ENCODE assay signal across 2 cellular contexts in genomic region chrX:2819345-2820130, GRCh38.
TF ChIP-seq lines count a peak whose summit lies in the region.

No MANE protein-coding gene starts in this region.

TF ChIP-seq in GM23338, 12 proteins besides CTCF, POLR2A, EP300 and RAD21 (continued from another document):
- TF ChIP-seq NANOG (IDR thresholded peaks at IDR 0.05; ENCODE audit: borderline replicate concordance) = no peak
- TF ChIP-seq ZNF462 (CRISPR knock-in tag; IDR thresholded peaks at IDR 0.05) = no peak
- TF ChIP-seq ZNF331 (CRISPR knock-in tag; IDR thresholded peaks at IDR 0.05; ENCODE audit: low read depth) = no peak
- no peak for TF ChIP-seq POLR2AphosphoS5 (IDR thresholded peaks at IDR 0.05; ENCODE audit: low read depth)
- TF ChIP-seq EZH2 (IDR thresholded peaks at IDR 0.05; ENCODE audit: low read depth, unreplicated experiment) = no peak

TF ChIP-seq in SK-N-SH treated with all-trans-retinoic acid at 6 μM for 48 hours, 23 proteins besides CTCF, POLR2A, EP300 and RAD21 (continued from another document):
- TF ChIP-seq POU6F1 (CRISPR knock-in tag; IDR thresholded peaks at IDR 0.05; ENCODE audit: borderline replicate concordance, low read depth) (no peak), ZFP3 (CRISPR knock-in tag; IDR thresholded peaks at IDR 0.05) (no peak), TOX (CRISPR knock-in tag; IDR thresholded peaks at IDR 0.05; ENCODE audit: borderline replicate concordance) (no peak), ARNTL (CRISPR knock-in tag; IDR thresholded peaks at IDR 0.05; ENCODE audit: borderline replicate concordance, low read depth) (no peak), ZNF70 (CRISPR knock-in tag; IDR thresholded peaks at IDR 0.05) (no peak), CREB5 (CRISPR knock-in tag; IDR thresholded peaks at IDR 0.05; ENCODE audit: low read depth) (no peak), ISL1 (CRISPR knock-in tag; IDR thresholded peaks at IDR 0.05) (no peak), SNAI2 (CRISPR knock-in tag; IDR thresholded peaks at IDR 0.05) (no peak)
